In genomic region chr9:121975801-121976277, GRCh38 we compare ENCODE assay signal across 16 cellular contexts.
DNase-seq lines count a peak whose midpoint lies in the region; ATAC-seq, FAIRE-seq and TF ChIP-seq lines count a peak whose summit lies in the region.
"Had no signal": no experiment of that assay in that cellular context is flagged by ENCODE, and none has a peak within 500 bp of the region (broad histone marks: within the 10 kb centered on the region; RNA-seq: fewer than 3 reads in every experiment).

No MANE protein-coding gene starts in this region.

- FAIRE-seq in kidney (lab: Jason Lieb, UNC) = peak; percentile 11
- no peak for FAIRE-seq in small intestine (lab: Jason Lieb, UNC)

- H3K9me3 Mint-ChIP-seq in stimulated activated naive CD8-positive, alpha-beta T cell treated with anti-CD3 and anti-CD28 coated beads, Interleukin-15, amount 100 ng/mL, for 72 hours = peaks cover 3 to 4% of the 10 kb centered on the region in 2 donors
- peaks cover 2% of the 10 kb centered on the region for H3K9me3 Mint-ChIP-seq in activated naive CD4-positive, alpha-beta T cell treated with anti-CD3 and anti-CD28 coated beads for 36 hours

- H3K4me3 ChIP-seq in WERI-Rb-1 (ENCODE audit: low read depth, low read length) = peak overlapping the region; percentile 1; the same call in 1 of the 2 replicates
- peak overlapping the region; percentile 19 to 23 for H3K4me3 ChIP-seq in kidney (ENCODE audit: low read length in 2 of 2)
- H3K4me3 ChIP-seq in small intestine (ENCODE audit: low read depth in 1 of 2, low read length in 2 of 2) = no peak overlapping the region
- H3K4me3 ChIP-seq: cardiac muscle cell, Peyer's patch had no signal

- peak overlapping the region in 1 of 2 donors; percentile 57 for H3K9ac ChIP-seq in kidney (ENCODE audit: low read length in 2 of 2)

- H3K27ac ChIP-seq in WERI-Rb-1 (peak overlapping the region; percentile 0; the same call in 1 of the 2 replicates), kidney (ENCODE audit: low read depth in 2 of 2, low read length in 2 of 2) (peak overlapping the region; percentile 74 to 85), small intestine (ENCODE audit: low read depth in 1 of 2, low read length in 1 of 2) (peak overlapping the region; percentile 14 to 46)
- H3K27ac ChIP-seq: cardiac muscle cell had no signal

- CTCF ChIA-PET in activated naive CD4-positive, alpha-beta T cell treated with anti-CD3 and anti-CD28 coated beads for 36 hours (lab: Charles Lee) = interaction anchor here (0.6 to 0.7 kb wide), 2 partner anchors 156 to 427 kb away, joined by 3 to 4 read pairs; no protein-coding TSS in a partner anchor

- H3K36me3 ChIP-seq in WERI-Rb-1 (no peaks in the 10 kb centered on the region), kidney (ENCODE audit: control insufficient read depth in 1 of 2, insufficient read depth in 2 of 2, low read length in 2 of 2) (no peaks in the 10 kb centered on the region), small intestine (ENCODE audit: control insufficient read depth in 2 of 2, insufficient read depth in 2 of 2, low read length in 2 of 2) (no peaks in the 10 kb centered on the region)
- H3K36me3 ChIP-seq: cardiac muscle cell, Peyer's patch had no signal

- H3K4me1 Mint-ChIP-seq in stimulated activated naive CD8-positive, alpha-beta T cell treated with anti-CD3 and anti-CD28 coated beads, Interleukin-15, amount 100 ng/mL, for 72 hours = no peaks in the 10 kb centered on the region
- H3K4me1 Mint-ChIP-seq in activated naive CD4-positive, alpha-beta T cell treated with anti-CD3 and anti-CD28 coated beads for 36 hours (ENCODE audit: low read depth) = no peaks in the 10 kb centered on the region
- H3K4me1 Mint-ChIP-seq: immature natural killer cell had no signal

- H3K4me3 Mint-ChIP-seq in stimulated activated naive CD8-positive, alpha-beta T cell treated with anti-CD3 and anti-CD28 coated beads, Interleukin-15, amount 100 ng/mL, for 72 hours = no peak overlapping the region
- H3K4me3 Mint-ChIP-seq in activated naive CD4-positive, alpha-beta T cell treated with anti-CD3 and anti-CD28 coated beads for 36 hours = no peak overlapping the region
- H3K4me3 Mint-ChIP-seq: CD4-positive, alpha-beta T cell; immature natural killer cell had no signal

- H3K9me3 ChIP-seq in WERI-Rb-1 (ENCODE audit: severe bottlenecking) (no peaks in the 10 kb centered on the region), kidney (ENCODE audit: control insufficient read depth in 1 of 2, low read length in 2 of 2) (no peaks in the 10 kb centered on the region), small intestine (ENCODE audit: control insufficient read depth, low read depth) (no peaks in the 10 kb centered on the region)
- H3K9me3 ChIP-seq: Peyer's patch had no signal

- H3K27me3 Mint-ChIP-seq in stimulated activated naive CD8-positive, alpha-beta T cell treated with anti-CD3 and anti-CD28 coated beads, Interleukin-15, amount 100 ng/mL, for 72 hours = no peaks in the 10 kb centered on the region
- no peaks in the 10 kb centered on the region for H3K27me3 Mint-ChIP-seq in activated naive CD4-positive, alpha-beta T cell treated with anti-CD3 and anti-CD28 coated beads for 36 hours (ENCODE audit: low read depth)
- H3K27me3 Mint-ChIP-seq: CD4-positive, alpha-beta T cell had no signal

- TF ChIP-seq CTCF in WERI-Rb-1 (IDR thresholded peaks at IDR 0.05; ENCODE audit: low read depth, low read length) (no peak), kidney (IDR thresholded peaks at IDR 0.05; ENCODE audit: borderline replicate concordance, extremely low read depth, insufficient read depth) (no peak), omental fat pad (IDR thresholded peaks at IDR 0.05) (no peak)

- H3K27me3 ChIP-seq in WERI-Rb-1 (ENCODE audit: insufficient read depth, low read depth, severe bottlenecking) (no peaks in the 10 kb centered on the region), small intestine (ENCODE audit: control insufficient read depth in 2 of 2, insufficient read depth in 2 of 2, low read length in 2 of 2) (no peaks in the 10 kb centered on the region)
- H3K27me3 ChIP-seq: cardiac muscle cell, Peyer's patch had no signal

- no peak overlapping the region for H3K27ac Mint-ChIP-seq in stimulated activated naive CD8-positive, alpha-beta T cell treated with anti-CD3 and anti-CD28 coated beads, Interleukin-15, amount 100 ng/mL, for 72 hours
- H3K27ac Mint-ChIP-seq in activated naive CD4-positive, alpha-beta T cell treated with anti-CD3 and anti-CD28 coated beads for 36 hours = no peak overlapping the region
- H3K27ac Mint-ChIP-seq: CD4-positive, alpha-beta T cell; immature natural killer cell had no signal

- WGBS in small intestine, 3 donors = 14 to 62% (median 22%) methylated on average over 6 of the region's 6 CpGs

- no peak for ATAC-seq in omental fat pad (ENCODE audit: low FRiP score)
- no peak for ATAC-seq in stimulated activated naive CD8-positive, alpha-beta T cell treated with anti-CD3 and anti-CD28 coated beads, Interleukin-15, amount 100 ng/mL, for 72 hours

- peaks cover 4% of the 10 kb centered on the region for H3K36me3 Mint-ChIP-seq in activated naive CD4-positive, alpha-beta T cell treated with anti-CD3 and anti-CD28 coated beads for 36 hours (ENCODE audit: low read depth)

- intact Hi-C loops in kidney (cut with DNase I) = no loop called here
- intact Hi-C loops in activated naive CD4-positive, alpha-beta T cell treated with anti-CD3 and anti-CD28 coated beads for 36 hours (cut with micrococcal nuclease) = no loop called here

- H3K4me1 ChIP-seq in kidney (ENCODE audit: control insufficient read depth in 1 of 2, insufficient read depth in 1 of 2, low read depth in 1 of 2, low read length in 2 of 2) (peaks cover 11 to 12% of the 10 kb centered on the region in 2 donors), small intestine (ENCODE audit: control insufficient read depth in 2 of 2, insufficient read depth in 1 of 2, low read depth in 1 of 2, low read length in 1 of 2) (no peaks in the 10 kb centered on the region)

- peak; percentile 36 for DNase-seq in GM03348 (ENCODE audit: low spot score)
- DNase-seq in WERI-Rb-1 = no peak
- peak; percentile 77 for DNase-seq in kidney
- peak; percentile 88 for DNase-seq in small intestine
- no peak for DNase-seq in RPMI8226
- DNase-seq in omental fat pad (ENCODE audit: low spot score) = no peak
- DNase-seq in stimulated activated naive CD8-positive, alpha-beta T cell treated with anti-CD3 and anti-CD28 coated beads, Interleukin-15, amount 100 ng/mL, for 72 hours = no peak
- no peak for DNase-seq in activated naive CD4-positive, alpha-beta T cell treated with anti-CD3 and anti-CD28 coated beads for 36 hours
- DNase-seq: activated CD8-positive, alpha-beta memory T cell treated with anti-CD3 and anti-CD28 coated beads for 24 hours; activated gamma-delta T cell treated with Interleukin-2 at 50 U/mL for 16 hours; CD4-positive, alpha-beta T cell; immature natural killer cell; nucleus accumbens; stimulated activated naive CD4-positive, alpha-beta T cell treated with Interleukin-2 at 50 U/mL for 16 hours had no signal

Comparison
In these comparisons a context has a peak if more than half of its experiments do, and no peak if none do; other contexts are left out.
1. DNase-seq: peak in GM03348 (single experiment), kidney (single experiment) and small intestine (single experiment); none in WERI-Rb-1 (single experiment), RPMI8226 (single experiment), omental fat pad (single experiment), stimulated activated naive CD8-positive, alpha-beta T cell treated with anti-CD3 and anti-CD28 coated beads, Interleukin-15, amount 100 ng/mL, for 72 hours (0 of 2) and activated naive CD4-positive, alpha-beta T cell treated with anti-CD3 and anti-CD28 coated beads for 36 hours (single experiment).
2. H3K27ac ChIP-seq: peak in every context shown above with its lines; median percentile 80 in kidney; 30 in small intestine; 0 in WERI-Rb-1.
3. H3K4me3 ChIP-seq: peak in WERI-Rb-1 (single experiment) and kidney (2 of 2); none in small intestine (0 of 2).